ENCODE assay signal across 30 cellular contexts in genomic region chr2:233961905-233962304, GRCh38. TPM values are rescaled to one million over a fixed set of nuclear protein-coding genes. Genes with fewer than 3 reads are reported as not detected.
"Had no signal": no experiment of that assay in that cellular context is flagged by ENCODE, and none has a peak within 500 bp of the region (broad histone marks: within the 10 kb centered on the region; RNA-seq: fewer than 3 reads in every experiment).

No MANE protein-coding gene starts in this region.

- H3K27ac Mint-ChIP-seq: immature natural killer cell; naive thymus-derived CD8-positive, alpha-beta T cell; nephron; stimulated activated naive B cell treated with anti-CD40 and anti-IgM and Interleukin-4, amounts not matched to agents 10 μg/mL and 1 μg/mL and 100 μg/mL, for 72 hours; type B pancreatic cell had no signal

- H3K9me3 ChIP-seq: left lung, lower lobe of right lung, pancreas, prostate gland, stomach, thoracic aorta, tibial nerve, uterus had no signal

- H3K36me3 ChIP-seq: left lung, lower lobe of right lung, pancreas, prostate gland, stomach, thoracic aorta, tibial nerve, uterus had no signal

- FAIRE-seq: islet of Langerhans, kidney, pancreas, small intestine had no signal

- H3K9me3 Mint-ChIP-seq: immature natural killer cell; naive thymus-derived CD8-positive, alpha-beta T cell; nephron; neural crest cell; stimulated activated naive B cell treated with anti-CD40 and anti-IgM and Interleukin-4, amounts not matched to agents 10 μg/mL and 1 μg/mL and 100 μg/mL, for 72 hours; type B pancreatic cell had no signal

- H3K4me1 Mint-ChIP-seq: neural crest cell; stimulated activated naive B cell treated with anti-CD40 and anti-IgM and Interleukin-4, amounts not matched to agents 10 μg/mL and 1 μg/mL and 100 μg/mL, for 72 hours had no signal

- H3K27me3 ChIP-seq: pancreas, stomach, tibial nerve, uterus had no signal

- H3K4me3 ChIP-seq: left lung, lower lobe of right lung, pancreas, prostate gland, stomach, thoracic aorta, tibial nerve, uterus had no signal

- H3K36me3 Mint-ChIP-seq: immature natural killer cell; naive thymus-derived CD8-positive, alpha-beta T cell; stimulated activated naive B cell treated with anti-CD40 and anti-IgM and Interleukin-4, amounts not matched to agents 10 μg/mL and 1 μg/mL and 100 μg/mL, for 72 hours; type B pancreatic cell had no signal

- DNase-seq: hypothalamus; immature natural killer cell; kidney; left colon; left lung; lower lobe of right lung; mammary epithelial cell; mesenchymal stem cell; naive thymus-derived CD8-positive, alpha-beta T cell; nucleus accumbens; pancreas; retina; right cardiac atrium; small intestine; stimulated activated CD4-positive, alpha-beta T cell treated with anti-CD3 and anti-CD28 coated beads, Interleukin-2, amount 100 ng/mL, for 24 hours; stimulated activated CD4-positive, alpha-beta T cell treated with anti-CD3 and anti-CD28 coated beads, Interleukin-4, amount 100 ng/mL, for 1 hour; stimulated activated naive B cell treated with anti-CD40 and anti-IgM and Interleukin-4, amounts not matched to agents 10 μg/mL and 1 μg/mL and 100 μg/mL, for 72 hours; stimulated activated naive CD8-positive, alpha-beta T cell treated with anti-CD3 and anti-CD28 coated beads, Interleukin-15, Interleukin-2, amounts not matched to agents 100 U/mL and 50 U/mL, for 24 hours; stomach; uterus had no signal

- H3K4me3 Mint-ChIP-seq: immature natural killer cell; naive thymus-derived CD8-positive, alpha-beta T cell; nephron; neural crest cell; stimulated activated naive B cell treated with anti-CD40 and anti-IgM and Interleukin-4, amounts not matched to agents 10 μg/mL and 1 μg/mL and 100 μg/mL, for 72 hours; type B pancreatic cell had no signal

- ATAC-seq: left colon; left lung; lower lobe of right lung; naive thymus-derived CD8-positive, alpha-beta T cell; pancreas; right cardiac atrium; sciatic nerve; stimulated activated naive B cell treated with anti-CD40 and anti-IgM and Interleukin-4, amounts not matched to agents 10 μg/mL and 1 μg/mL and 100 μg/mL, for 72 hours; stimulated activated naive CD8-positive, alpha-beta T cell treated with anti-CD3 and anti-CD28 coated beads, Interleukin-15, Interleukin-2, amounts not matched to agents 100 U/mL and 50 U/mL, for 24 hours had no signal

- H3K4me1 ChIP-seq: left lung, lower lobe of right lung, pancreas, prostate gland, stomach, tibial nerve, uterus had no signal

- H3K27ac ChIP-seq: left lung, lower lobe of right lung, pancreas, prostate gland, stomach, thoracic aorta, tibial nerve, uterus had no signal

- H3K27me3 Mint-ChIP-seq: type B pancreatic cell had no signal

RNA-seq across cellular contexts. Expression of gene TRPM8, which starts 44.7 kb away (rescaled TPM):
- total RNA-seq: left colon; left lung; lower lobe of right lung; naive thymus-derived CD8-positive, alpha-beta T cell; osteoblast; right cardiac atrium; sciatic nerve; stomach; thoracic aorta; tibial nerve; ureter had no signal
- polyA plus RNA-seq: naive thymus-derived CD8-positive, alpha-beta T cell; right cardiac atrium; small intestine; stomach had no signal
